In the genomic region with DNA sequence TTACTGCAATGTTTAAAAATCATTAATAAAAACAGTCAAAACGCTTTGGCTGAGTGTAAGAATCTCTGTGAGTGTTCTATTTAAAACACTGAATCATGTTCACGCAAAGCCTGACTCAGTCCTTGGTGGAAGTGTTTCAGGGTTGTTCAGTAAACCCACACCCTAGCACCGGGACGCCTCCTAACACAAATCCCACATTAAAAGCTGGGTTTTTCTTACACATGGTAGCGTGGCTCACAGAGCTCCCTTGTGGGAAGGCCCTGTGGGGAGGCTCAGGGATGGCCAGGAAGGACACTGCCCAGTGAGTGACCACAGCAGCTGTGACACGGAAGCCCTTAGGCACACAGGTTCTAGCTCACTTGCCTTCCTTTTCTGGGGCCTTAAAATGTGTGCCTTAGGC, we compare ENCODE assay signal across 7 cellular contexts.
DNase-seq lines count a peak whose midpoint lies in the region; ATAC-seq and TF ChIP-seq lines count a peak whose summit lies in the region.

No MANE protein-coding gene starts in this region.

- DNase-seq in NCI-H226 (peak; percentile 14), kidney tubule cell (ENCODE audit: low spot score) (peak; percentile 70), endothelial cell (ENCODE audit: low spot score) (no peak), NCI-H1694 (lab: John Stamatoyannopoulos, UW) (no peak)

- H3K36me3 ChIP-seq in stomach smooth muscle (ENCODE audit: control insufficient read depth in 2 of 2, insufficient read depth in 2 of 2, low read length in 2 of 2) = peaks cover 0 to 2% of the 10 kb centered on the region in 2 donors

- H3K4me3 ChIP-seq in stomach smooth muscle (ENCODE audit: low read length in 2 of 2) = peak overlapping the region in 1 of 2 donors; percentile 40

- no peaks in the 10 kb centered on the region for H3K27me3 Mint-ChIP-seq in activated naive CD8-positive, alpha-beta T cell
- no peaks in the 10 kb centered on the region for H3K27me3 Mint-ChIP-seq in endothelial cell (ENCODE audit: unreplicated experiment)

- H3K27ac Mint-ChIP-seq in activated naive CD8-positive, alpha-beta T cell = peak overlapping the region; percentile 91
- no peak overlapping the region for H3K27ac Mint-ChIP-seq in endothelial cell (ENCODE audit: unreplicated experiment)

- H3K9me3 Mint-ChIP-seq in activated naive CD8-positive, alpha-beta T cell (ENCODE audit: low read depth) = no peaks in the 10 kb centered on the region
- no peaks in the 10 kb centered on the region for H3K9me3 Mint-ChIP-seq in endothelial cell (ENCODE audit: unreplicated experiment)

- ATAC-seq in HG02571 (IDR thresholded peaks at IDR 0.05; ENCODE audit: unreplicated experiment) = no peak

- no peak overlapping the region for H3K9ac ChIP-seq in stomach smooth muscle (ENCODE audit: low read length in 2 of 2)

- H3K4me1 Mint-ChIP-seq in activated naive CD8-positive, alpha-beta T cell (ENCODE audit: low read depth) = peaks cover 64% of the 10 kb centered on the region
- peaks cover 6% of the 10 kb centered on the region for H3K4me1 Mint-ChIP-seq in endothelial cell (ENCODE audit: unreplicated experiment)

- TF ChIP-seq CTCF in endothelial cell (IDR thresholded peaks at IDR 0.05; ENCODE audit: unreplicated experiment) = no peak

- peak overlapping the region; percentile 46 for H3K27ac ChIP-seq in stomach smooth muscle (ENCODE audit: low read length)

- H3K9me3 ChIP-seq in stomach smooth muscle (ENCODE audit: control insufficient read depth in 2 of 2, low read length in 2 of 2) = no peaks in the 10 kb centered on the region

- no peaks in the 10 kb centered on the region for H3K27me3 ChIP-seq in stomach smooth muscle (ENCODE audit: control insufficient read depth in 1 of 2, insufficient read depth in 2 of 2, low read length in 2 of 2)

- peaks cover 14% of the 10 kb centered on the region for H3K36me3 Mint-ChIP-seq in activated naive CD8-positive, alpha-beta T cell
- H3K36me3 Mint-ChIP-seq in endothelial cell (ENCODE audit: low read depth, unreplicated experiment) = no peaks in the 10 kb centered on the region

- H3K4me3 Mint-ChIP-seq in activated naive CD8-positive, alpha-beta T cell = peak overlapping the region; percentile 75
- H3K4me3 Mint-ChIP-seq in endothelial cell (ENCODE audit: unreplicated experiment) = no peak overlapping the region

- peaks cover 40% of the 10 kb centered on the region for H3K4me1 ChIP-seq in stomach smooth muscle (ENCODE audit: control insufficient read depth, insufficient read depth, low read length)

Comparison
In these comparisons a context has a peak if more than half of its experiments do, and no peak if none do; other contexts are left out.
1. DNase-seq: peak in NCI-H226 (single experiment) and kidney tubule cell (single experiment); none in endothelial cell (single experiment) and NCI-H1694 (single experiment).